ENCODE assay signal across 2 cellular contexts in genomic region chr22:37616205-37617083, GRCh38.
TF ChIP-seq lines count a peak whose summit lies in the region.

No MANE protein-coding gene starts in this region.

TF ChIP-seq in GM12878, 131 proteins besides CTCF, POLR2A, EP300 and RAD21:
- TF ChIP-seq DPF2 (IDR thresholded peaks at IDR 0.05): no peak
- no peak for TF ChIP-seq ETV6 (conservative IDR thresholded peaks at IDR 0.05 in 1 of 2, IDR thresholded peaks at IDR 0.05 in 1 of 2; ENCODE audit: borderline replicate concordance in 1 of 2, low read depth in 1 of 2)
- TF ChIP-seq TAF1 (IDR thresholded peaks at IDR 0.05; ENCODE audit: borderline replicate concordance, low read depth, low read length): no peak
- TF ChIP-seq SPI1 (IDR thresholded peaks at IDR 0.05; ENCODE audit: borderline replicate concordance, insufficient read depth, low read depth, low read length): no peak
- 0 out of 2 replicates have a peak, but pooled peaks have one; percentile 40 for TF ChIP-seq CREB1 (IDR thresholded peaks at IDR 0.05; ENCODE audit: low read depth)
- TF ChIP-seq SREBF1 (IDR thresholded peaks at IDR 0.05; ENCODE audit: low read length): no peak

TF ChIP-seq in SK-N-SH, 30 proteins besides CTCF, POLR2A, EP300 and RAD21:
- TF ChIP-seq YY1 (IDR thresholded peaks at IDR 0.05; ENCODE audit: low read depth): no peak
- TF ChIP-seq, protein P1, sequence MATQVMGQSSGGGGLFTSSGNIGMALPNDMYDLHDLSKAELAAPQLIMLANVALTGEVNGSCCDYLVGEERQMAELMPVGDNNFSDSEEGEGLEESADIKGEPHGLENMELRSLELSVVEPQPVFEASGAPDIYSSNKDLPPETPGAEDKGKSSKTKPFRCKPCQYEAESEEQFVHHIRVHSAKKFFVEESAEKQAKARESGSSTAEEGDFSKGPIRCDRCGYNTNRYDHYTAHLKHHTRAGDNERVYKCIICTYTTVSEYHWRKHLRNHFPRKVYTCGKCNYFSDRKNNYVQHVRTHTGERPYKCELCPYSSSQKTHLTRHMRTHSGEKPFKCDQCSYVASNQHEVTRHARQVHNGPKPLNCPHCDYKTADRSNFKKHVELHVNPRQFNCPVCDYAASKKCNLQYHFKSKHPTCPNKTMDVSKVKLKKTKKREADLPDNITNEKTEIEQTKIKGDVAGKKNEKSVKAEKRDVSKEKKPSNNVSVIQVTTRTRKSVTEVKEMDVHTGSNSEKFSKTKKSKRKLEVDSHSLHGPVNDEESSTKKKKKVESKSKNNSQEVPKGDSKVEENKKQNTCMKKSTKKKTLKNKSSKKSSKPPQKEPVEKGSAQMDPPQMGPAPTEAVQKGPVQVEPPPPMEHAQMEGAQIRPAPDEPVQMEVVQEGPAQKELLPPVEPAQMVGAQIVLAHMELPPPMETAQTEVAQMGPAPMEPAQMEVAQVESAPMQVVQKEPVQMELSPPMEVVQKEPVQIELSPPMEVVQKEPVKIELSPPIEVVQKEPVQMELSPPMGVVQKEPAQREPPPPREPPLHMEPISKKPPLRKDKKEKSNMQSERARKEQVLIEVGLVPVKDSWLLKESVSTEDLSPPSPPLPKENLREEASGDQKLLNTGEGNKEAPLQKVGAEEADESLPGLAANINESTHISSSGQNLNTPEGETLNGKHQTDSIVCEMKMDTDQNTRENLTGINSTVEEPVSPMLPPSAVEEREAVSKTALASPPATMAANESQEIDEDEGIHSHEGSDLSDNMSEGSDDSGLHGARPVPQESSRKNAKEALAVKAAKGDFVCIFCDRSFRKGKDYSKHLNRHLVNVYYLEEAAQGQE (IDR thresholded peaks at IDR 0.05; ENCODE audit: low read depth, low read length): no peak
- no peak for TF ChIP-seq PBX3 (IDR thresholded peaks at IDR 0.05)
- no peak for TF ChIP-seq TCF12 (IDR thresholded peaks at IDR 0.05)
- TF ChIP-seq NRF1 (IDR thresholded peaks at IDR 0.05; ENCODE audit: low read depth, low read length): no peak
- TF ChIP-seq RFX5 (IDR thresholded peaks at IDR 0.05; ENCODE audit: low read length): no peak
- TF ChIP-seq TEAD4 (IDR thresholded peaks at IDR 0.05; ENCODE audit: borderline replicate concordance, insufficient read depth): no peak
- no peak for TF ChIP-seq NFIC (IDR thresholded peaks at IDR 0.05; ENCODE audit: borderline replicate concordance)
- no peak for TF ChIP-seq RXRA (IDR thresholded peaks at IDR 0.05; ENCODE audit: borderline replicate concordance, low read depth)
